8 cellular contexts compared by ENCODE assay signal in the genomic region with DNA sequence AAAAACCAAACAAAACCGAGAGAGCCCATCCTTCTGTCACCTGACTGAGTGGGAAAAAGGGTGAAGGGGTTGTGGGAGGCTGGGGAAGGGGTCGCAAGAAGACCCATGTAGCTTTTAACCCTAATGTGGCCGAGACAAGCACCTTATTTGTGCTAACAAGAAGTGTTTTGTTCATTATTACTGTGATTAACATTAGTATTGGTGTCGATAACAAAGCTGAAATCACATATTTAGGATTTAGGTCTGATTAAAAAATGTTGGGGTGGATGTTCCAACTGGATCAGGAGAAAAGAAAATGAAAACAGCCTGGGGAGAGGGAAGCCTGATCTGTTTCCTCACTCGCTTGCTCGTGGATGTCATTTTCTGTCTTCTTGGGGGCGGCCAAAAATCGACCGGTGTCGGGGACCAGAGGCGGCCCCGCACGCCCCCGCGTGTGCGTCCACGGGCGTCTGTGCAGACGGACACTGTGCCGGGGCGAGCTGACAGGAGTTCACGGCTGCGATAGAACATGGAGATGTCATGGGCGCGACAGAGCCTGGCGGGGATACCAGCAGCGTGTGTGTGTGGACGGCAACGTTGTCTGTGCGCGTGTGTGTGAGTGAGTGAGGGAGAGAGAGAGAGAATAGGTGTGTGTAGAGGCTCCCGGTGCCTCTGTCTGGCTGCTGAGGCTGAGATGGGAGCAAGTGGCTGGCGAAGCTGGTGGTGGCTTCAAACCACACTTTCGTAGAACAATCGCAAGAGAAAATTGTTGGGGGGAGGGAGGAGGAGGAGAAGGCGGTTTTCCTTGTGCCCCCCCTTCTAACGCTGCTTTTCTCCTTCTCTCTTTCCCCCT. TPM values are rescaled to one million over a fixed set of nuclear protein-coding genes. Genes with fewer than 3 reads are reported as not detected.
DNase-seq lines count a peak whose midpoint lies in the region; ATAC-seq, FAIRE-seq and TF ChIP-seq lines count a peak whose summit lies in the region.

No MANE protein-coding gene starts in this region.

- H3K9me3 ChIP-seq in A673 (ENCODE audit: low read depth, low read length, poor library complexity, severe bottlenecking), result no peaks in the 10 kb centered on the region
- no peaks in the 10 kb centered on the region for H3K9me3 ChIP-seq in breast epithelium
- H3K9me3 ChIP-seq in mucosa of descending colon, result no peaks in the 10 kb centered on the region

- H3K27me3 ChIP-seq in A673 (replicated peaks; ENCODE audit: insufficient read depth, low read depth, low read length, poor library complexity), result no peaks in the 10 kb centered on the region
- no peaks in the 10 kb centered on the region for H3K27me3 ChIP-seq in breast epithelium

- BruUV-seq in A673 (replicated peaks; lab: Mats Ljungman, UMichigan), result no TSS peak

- FAIRE-seq in RCC 7860 (lab: Jason Lieb, UNC), result no peak

- CTCF ChIA-PET in A673 (lab: Charles Lee), result no interaction called here

- POLR2A ChIA-PET in A673 (lab: Charles Lee; ENCODE audit: low non-redundant PET), result no interaction called here

- intact Hi-C loops in A673 (cut with micrococcal nuclease; ENCODE audit: unreplicated experiment), result no loop called here
- intact Hi-C loops in breast epithelium (cut with DNase I; ENCODE audit: low total_unique reads), result no loop called here
- intact Hi-C loops in mucosa of descending colon (cut with DNase I, micrococcal nuclease), result no loop called here

- H3K36me3 ChIP-seq in A673 (ENCODE audit: insufficient read depth, low read length, poor library complexity, severe bottlenecking) (peaks cover 9% of the 10 kb centered on the region), breast epithelium (no peaks in the 10 kb centered on the region), mucosa of descending colon (ENCODE audit: low read depth) (no peaks in the 10 kb centered on the region)

- H3K27ac ChIP-seq in A673 (ENCODE audit: low read depth, low read length, poor library complexity, severe bottlenecking) (no peak overlapping the region), breast epithelium (peak overlapping the region; percentile 93 to 95)

- H3K4me3 ChIP-seq in A673 (ENCODE audit: low read depth, low read length, poor library complexity, severe bottlenecking) (peak overlapping the region; percentile 51), breast epithelium (peak overlapping the region; percentile 41 to 75 (median 53)), mucosa of descending colon (no peak overlapping the region)

- TF ChIP-seq CTCF in A673 (conservative IDR thresholded peaks at IDR 0.05; ENCODE audit: low read depth, low read length) (no peak), breast epithelium (IDR thresholded peaks at IDR 0.05) (no peak), mucosa of descending colon (IDR thresholded peaks at IDR 0.05) (no peak)

- DNase-seq in A673 (ENCODE audit: low spot score), result no peak
- peak; percentile 37 for DNase-seq in HT-29 (ENCODE audit: low spot score)
- no peak for DNase-seq in breast epithelium (ENCODE audit: low spot score in 2 of 2)
- DNase-seq in mucosa of descending colon, result peak in 2 of 3 donors; percentile 37 to 57
- no peak for DNase-seq in pons (ENCODE audit: low spot score)
- no peak for DNase-seq in NCI-H524 (lab: John Stamatoyannopoulos, UW)
- no peak for DNase-seq in RCC 7860 (ENCODE audit: low spot score)

- TF ChIP-seq POLR2A in breast epithelium (IDR thresholded peaks at IDR 0.05), result no peak

- H3K4me1 ChIP-seq in A673 (ENCODE audit: insufficient read depth, low read length, poor library complexity, severe bottlenecking), result peaks cover 45% of the 10 kb centered on the region
- peaks cover 18 to 24% of the 10 kb centered on the region in 2 donors for H3K4me1 ChIP-seq in breast epithelium
- H3K4me1 ChIP-seq in mucosa of descending colon (ENCODE audit: low read depth), result peaks cover 44% of the 10 kb centered on the region

- ATAC-seq in mucosa of descending colon (peak; percentile 35), HG03139 (IDR thresholded peaks at IDR 0.05; ENCODE audit: unreplicated experiment) (no peak)

RNA-seq across cellular contexts. Expression of a gene that starts 29.1 kb away (rescaled TPM):
- total RNA-seq in A673 (2021) (69.7 and 77.9 TPM in 2 replicates), breast epithelium (10 to 100 TPM; 43.6 to 53.9 (median 52.8) TPM), mucosa of descending colon (100 to 1,000 TPM in 1 of 3 donors, 10 to 100 TPM in 2; 59.4 to 238 (median 64.6) TPM)
- 22.4 and 32.3 TPM in 2 replicates for total RNA-seq in HT-29 (2014; rRNA removed; shearing (Covaris generic))

RNA-seq across cellular contexts. Expression of a gene that starts 55.0 kb away (rescaled TPM):
- total RNA-seq in A673 (2021), result 0.17 TPM in 2 replicates
- 0.31 TPM in 1 of 2 replicates, not detected in the other for total RNA-seq in HT-29 (2014; rRNA removed; shearing (Covaris generic))
- not detected for total RNA-seq in breast epithelium
- total RNA-seq in mucosa of descending colon, result 1 to 10 TPM in 1 of 3 donors, under 1 TPM in 1, not detected in 1; 0.34 to 1.1 TPM

Comparison
In these comparisons a context has a peak if more than half of its experiments do, and no peak if none do; other contexts are left out.
1. DNase-seq: peak in HT-29 (single experiment) and mucosa of descending colon (2 of 3); none in A673 (single experiment), breast epithelium (0 of 2), pons (single experiment), NCI-H524 (0 of 2) and RCC 7860 (single experiment).